ENCODE assay signal across 2 cellular contexts in the genomic region with DNA sequence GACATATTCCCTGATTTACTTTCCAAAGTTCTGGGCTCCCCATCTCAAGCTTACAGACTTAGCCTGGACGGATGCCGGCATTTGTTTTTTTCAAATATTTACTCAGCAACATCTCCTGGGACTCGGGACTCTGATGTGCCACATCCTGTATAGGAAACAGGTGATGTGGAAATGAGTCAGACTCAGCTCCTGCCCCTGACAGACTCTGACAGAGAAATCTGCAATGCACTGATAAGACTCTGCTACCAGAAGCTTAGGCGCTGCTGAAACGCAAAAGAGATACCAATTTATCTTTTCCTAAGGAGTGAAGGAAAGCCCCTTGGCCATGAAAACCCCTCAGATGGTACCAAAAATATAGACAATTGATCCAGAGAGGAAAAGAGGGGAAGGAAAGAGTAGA.
TF ChIP-seq lines count a peak whose summit lies in the region.

No MANE protein-coding gene starts in this region.

TF ChIP-seq in HepG2, 621 proteins besides CTCF, POLR2A, EP300 and RAD21:
- TF ChIP-seq, protein P1, sequence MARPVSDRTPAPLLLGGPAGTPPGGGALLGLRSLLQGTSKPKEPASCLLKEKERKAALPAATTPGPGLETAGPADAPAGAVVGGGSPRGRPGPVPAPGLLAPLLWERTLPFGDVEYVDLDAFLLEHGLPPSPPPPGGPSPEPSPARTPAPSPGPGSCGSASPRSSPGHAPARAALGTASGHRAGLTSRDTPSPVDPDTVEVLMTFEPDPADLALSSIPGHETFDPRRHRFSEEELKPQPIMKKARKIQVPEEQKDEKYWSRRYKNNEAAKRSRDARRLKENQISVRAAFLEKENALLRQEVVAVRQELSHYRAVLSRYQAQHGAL (CRISPR knock-in tag; IDR thresholded peaks at IDR 0.05; ENCODE audit: not compliant biosample characterization), result no peak
- TF ChIP-seq FOSL2 (CRISPR knock-in tag; IDR thresholded peaks at IDR 0.05), result peak; percentile 57
- TF ChIP-seq ETV5 (CRISPR knock-in tag; IDR thresholded peaks at IDR 0.05; ENCODE audit: borderline replicate concordance), result peak; percentile 47; the same call in 1 of the 2 replicates

TF ChIP-seq in SK-N-SH, 30 proteins besides CTCF, POLR2A, EP300 and RAD21:
- TF ChIP-seq, protein P2, sequence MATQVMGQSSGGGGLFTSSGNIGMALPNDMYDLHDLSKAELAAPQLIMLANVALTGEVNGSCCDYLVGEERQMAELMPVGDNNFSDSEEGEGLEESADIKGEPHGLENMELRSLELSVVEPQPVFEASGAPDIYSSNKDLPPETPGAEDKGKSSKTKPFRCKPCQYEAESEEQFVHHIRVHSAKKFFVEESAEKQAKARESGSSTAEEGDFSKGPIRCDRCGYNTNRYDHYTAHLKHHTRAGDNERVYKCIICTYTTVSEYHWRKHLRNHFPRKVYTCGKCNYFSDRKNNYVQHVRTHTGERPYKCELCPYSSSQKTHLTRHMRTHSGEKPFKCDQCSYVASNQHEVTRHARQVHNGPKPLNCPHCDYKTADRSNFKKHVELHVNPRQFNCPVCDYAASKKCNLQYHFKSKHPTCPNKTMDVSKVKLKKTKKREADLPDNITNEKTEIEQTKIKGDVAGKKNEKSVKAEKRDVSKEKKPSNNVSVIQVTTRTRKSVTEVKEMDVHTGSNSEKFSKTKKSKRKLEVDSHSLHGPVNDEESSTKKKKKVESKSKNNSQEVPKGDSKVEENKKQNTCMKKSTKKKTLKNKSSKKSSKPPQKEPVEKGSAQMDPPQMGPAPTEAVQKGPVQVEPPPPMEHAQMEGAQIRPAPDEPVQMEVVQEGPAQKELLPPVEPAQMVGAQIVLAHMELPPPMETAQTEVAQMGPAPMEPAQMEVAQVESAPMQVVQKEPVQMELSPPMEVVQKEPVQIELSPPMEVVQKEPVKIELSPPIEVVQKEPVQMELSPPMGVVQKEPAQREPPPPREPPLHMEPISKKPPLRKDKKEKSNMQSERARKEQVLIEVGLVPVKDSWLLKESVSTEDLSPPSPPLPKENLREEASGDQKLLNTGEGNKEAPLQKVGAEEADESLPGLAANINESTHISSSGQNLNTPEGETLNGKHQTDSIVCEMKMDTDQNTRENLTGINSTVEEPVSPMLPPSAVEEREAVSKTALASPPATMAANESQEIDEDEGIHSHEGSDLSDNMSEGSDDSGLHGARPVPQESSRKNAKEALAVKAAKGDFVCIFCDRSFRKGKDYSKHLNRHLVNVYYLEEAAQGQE (IDR thresholded peaks at IDR 0.05; ENCODE audit: low read depth, low read length), result no peak
- no peak for TF ChIP-seq FOXJ3 (CRISPR knock-in tag; IDR thresholded peaks at IDR 0.05)
- no peak for TF ChIP-seq FOXM1 (IDR thresholded peaks at IDR 0.05; ENCODE audit: low read depth)
- TF ChIP-seq GABPA (IDR thresholded peaks at IDR 0.05; ENCODE audit: low read depth), result no peak
- no peak for TF ChIP-seq SMC3 (IDR thresholded peaks at IDR 0.05; ENCODE audit: low read depth, low read length)
- TF ChIP-seq TAF1 (IDR thresholded peaks at IDR 0.05; ENCODE audit: borderline replicate concordance, low read depth, low read length), result no peak
- TF ChIP-seq TCF12 (IDR thresholded peaks at IDR 0.05), result no peak
- TF ChIP-seq, protein P3, sequence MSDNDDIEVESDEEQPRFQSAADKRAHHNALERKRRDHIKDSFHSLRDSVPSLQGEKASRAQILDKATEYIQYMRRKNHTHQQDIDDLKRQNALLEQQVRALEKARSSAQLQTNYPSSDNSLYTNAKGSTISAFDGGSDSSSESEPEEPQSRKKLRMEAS (IDR thresholded peaks at IDR 0.05; ENCODE audit: low read depth), result no peak
- TF ChIP-seq GATA2 (CRISPR knock-in tag; IDR thresholded peaks at IDR 0.05), result no peak
- TF ChIP-seq MXI1 (IDR thresholded peaks at IDR 0.05; ENCODE audit: low read depth, low read length), result no peak
- TF ChIP-seq, protein P4, sequence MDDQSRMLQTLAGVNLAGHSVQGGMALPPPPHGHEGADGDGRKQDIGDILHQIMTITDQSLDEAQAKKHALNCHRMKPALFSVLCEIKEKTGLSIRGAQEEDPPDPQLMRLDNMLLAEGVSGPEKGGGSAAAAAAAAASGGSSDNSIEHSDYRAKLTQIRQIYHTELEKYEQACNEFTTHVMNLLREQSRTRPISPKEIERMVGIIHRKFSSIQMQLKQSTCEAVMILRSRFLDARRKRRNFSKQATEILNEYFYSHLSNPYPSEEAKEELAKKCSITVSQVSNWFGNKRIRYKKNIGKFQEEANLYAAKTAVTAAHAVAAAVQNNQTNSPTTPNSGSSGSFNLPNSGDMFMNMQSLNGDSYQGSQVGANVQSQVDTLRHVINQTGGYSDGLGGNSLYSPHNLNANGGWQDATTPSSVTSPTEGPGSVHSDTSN (IDR thresholded peaks at IDR 0.05), result no peak
- no peak for TF ChIP-seq RFX5 (IDR thresholded peaks at IDR 0.05; ENCODE audit: low read length)
- TF ChIP-seq NFIC (IDR thresholded peaks at IDR 0.05; ENCODE audit: borderline replicate concordance), result no peak
- TF ChIP-seq RXRA (IDR thresholded peaks at IDR 0.05; ENCODE audit: borderline replicate concordance, low read depth), result no peak
- no peak for TF ChIP-seq SIN3A (IDR thresholded peaks at IDR 0.05; ENCODE audit: borderline replicate concordance, low read depth, low read length)
TF ChIP-seq in SK-N-SH: peak in this region for 0.
